ENCODE assay signal across 1 cellular context in the genomic region with DNA sequence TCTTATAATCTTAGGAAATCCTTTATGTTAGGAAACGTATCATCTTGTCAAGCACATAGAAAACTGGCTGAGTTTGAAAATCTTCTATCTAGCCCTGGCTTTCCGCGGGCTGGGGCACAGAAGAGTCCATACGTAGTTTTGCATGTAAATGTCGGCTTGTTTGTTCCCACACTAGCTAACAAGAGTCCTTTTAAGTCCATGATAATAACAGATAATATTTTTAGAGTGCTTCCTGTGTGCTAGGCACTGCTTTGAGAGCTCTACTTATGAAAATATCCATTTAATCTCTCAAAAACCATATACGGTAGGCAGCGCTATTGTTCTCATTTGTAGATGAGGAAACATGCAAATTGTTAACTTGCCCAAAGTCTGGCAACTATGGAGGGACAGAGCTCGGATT.
TF ChIP-seq lines count a peak whose summit lies in the region.

No MANE protein-coding gene starts in this region.

TF ChIP-seq in WTC11, 78 proteins besides CTCF, POLR2A, EP300 and RAD21 (continued from another document):
- TF ChIP-seq, protein P1, sequence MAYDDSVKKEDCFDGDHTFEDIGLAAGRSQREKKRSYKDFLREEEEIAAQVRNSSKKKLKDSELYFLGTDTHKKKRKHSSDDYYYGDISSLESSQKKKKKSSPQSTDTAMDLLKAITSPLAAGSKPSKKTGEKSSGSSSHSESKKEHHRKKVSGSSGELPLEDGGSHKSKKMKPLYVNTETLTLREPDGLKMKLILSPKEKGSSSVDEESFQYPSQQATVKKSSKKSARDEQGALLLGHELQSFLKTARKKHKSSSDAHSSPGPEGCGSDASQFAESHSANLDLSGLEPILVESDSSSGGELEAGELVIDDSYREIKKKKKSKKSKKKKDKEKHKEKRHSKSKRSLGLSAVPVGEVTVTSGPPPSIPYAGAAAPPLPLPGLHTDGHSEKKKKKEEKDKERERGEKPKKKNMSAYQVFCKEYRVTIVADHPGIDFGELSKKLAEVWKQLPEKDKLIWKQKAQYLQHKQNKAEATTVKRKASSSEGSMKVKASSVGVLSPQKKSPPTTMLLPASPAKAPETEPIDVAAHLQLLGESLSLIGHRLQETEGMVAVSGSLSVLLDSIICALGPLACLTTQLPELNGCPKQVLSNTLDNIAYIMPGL (CRISPR knock-in tag; IDR thresholded peaks at IDR 0.05) = no peak
- no peak for TF ChIP-seq SP1 (CRISPR knock-in tag; conservative IDR thresholded peaks at IDR 0.05)
- TF ChIP-seq TEAD1 (CRISPR knock-in tag; IDR thresholded peaks at IDR 0.05) = no peak
- TF ChIP-seq JAZF1 (CRISPR knock-in tag; IDR thresholded peaks at IDR 0.05) = no peak
- TF ChIP-seq, protein P2, sequence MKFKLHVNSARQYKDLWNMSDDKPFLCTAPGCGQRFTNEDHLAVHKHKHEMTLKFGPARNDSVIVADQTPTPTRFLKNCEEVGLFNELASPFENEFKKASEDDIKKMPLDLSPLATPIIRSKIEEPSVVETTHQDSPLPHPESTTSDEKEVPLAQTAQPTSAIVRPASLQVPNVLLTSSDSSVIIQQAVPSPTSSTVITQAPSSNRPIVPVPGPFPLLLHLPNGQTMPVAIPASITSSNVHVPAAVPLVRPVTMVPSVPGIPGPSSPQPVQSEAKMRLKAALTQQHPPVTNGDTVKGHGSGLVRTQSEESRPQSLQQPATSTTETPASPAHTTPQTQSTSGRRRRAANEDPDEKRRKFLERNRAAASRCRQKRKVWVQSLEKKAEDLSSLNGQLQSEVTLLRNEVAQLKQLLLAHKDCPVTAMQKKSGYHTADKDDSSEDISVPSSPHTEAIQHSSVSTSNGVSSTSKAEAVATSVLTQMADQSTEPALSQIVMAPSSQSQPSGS (CRISPR knock-in tag; IDR thresholded peaks at IDR 0.05; ENCODE audit: borderline replicate concordance, low read depth) = no peak
- TF ChIP-seq TEAD4 (CRISPR knock-in tag; IDR thresholded peaks at IDR 0.05) = no peak
- TF ChIP-seq ETV6 (CRISPR knock-in tag; IDR thresholded peaks at IDR 0.05) = no peak
- TF ChIP-seq, protein P3, sequence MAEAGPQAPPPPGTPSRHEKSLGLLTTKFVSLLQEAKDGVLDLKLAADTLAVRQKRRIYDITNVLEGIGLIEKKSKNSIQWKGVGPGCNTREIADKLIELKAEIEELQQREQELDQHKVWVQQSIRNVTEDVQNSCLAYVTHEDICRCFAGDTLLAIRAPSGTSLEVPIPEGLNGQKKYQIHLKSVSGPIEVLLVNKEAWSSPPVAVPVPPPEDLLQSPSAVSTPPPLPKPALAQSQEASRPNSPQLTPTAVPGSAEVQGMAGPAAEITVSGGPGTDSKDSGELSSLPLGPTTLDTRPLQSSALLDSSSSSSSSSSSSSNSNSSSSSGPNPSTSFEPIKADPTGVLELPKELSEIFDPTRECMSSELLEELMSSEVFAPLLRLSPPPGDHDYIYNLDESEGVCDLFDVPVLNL (CRISPR knock-in tag; IDR thresholded peaks at IDR 0.05; ENCODE audit: borderline replicate concordance, low read depth) = no peak
- no peak for TF ChIP-seq MXD4 (CRISPR knock-in tag; IDR thresholded peaks at IDR 0.05; ENCODE audit: borderline replicate concordance)
- TF ChIP-seq, protein P4, sequence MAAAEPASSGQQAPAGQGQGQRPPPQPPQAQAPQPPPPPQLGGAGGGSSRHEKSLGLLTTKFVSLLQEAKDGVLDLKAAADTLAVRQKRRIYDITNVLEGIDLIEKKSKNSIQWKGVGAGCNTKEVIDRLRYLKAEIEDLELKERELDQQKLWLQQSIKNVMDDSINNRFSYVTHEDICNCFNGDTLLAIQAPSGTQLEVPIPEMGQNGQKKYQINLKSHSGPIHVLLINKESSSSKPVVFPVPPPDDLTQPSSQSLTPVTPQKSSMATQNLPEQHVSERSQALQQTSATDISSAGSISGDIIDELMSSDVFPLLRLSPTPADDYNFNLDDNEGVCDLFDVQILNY (CRISPR knock-in tag; IDR thresholded peaks at IDR 0.05) = no peak
- TF ChIP-seq NFYB (CRISPR knock-in tag; conservative IDR thresholded peaks at IDR 0.05; ENCODE audit: low read depth) = no peak
- no peak for TF ChIP-seq MYBL2 (CRISPR knock-in tag; IDR thresholded peaks at IDR 0.05)
- TF ChIP-seq FOXK1 (CRISPR knock-in tag; IDR thresholded peaks at IDR 0.05) = no peak
- TF ChIP-seq SMAD4 (CRISPR knock-in tag; IDR thresholded peaks at IDR 0.05) = no peak
- no peak for TF ChIP-seq TCF7 (CRISPR knock-in tag; IDR thresholded peaks at IDR 0.05; ENCODE audit: low read depth)
- TF ChIP-seq, protein P5, sequence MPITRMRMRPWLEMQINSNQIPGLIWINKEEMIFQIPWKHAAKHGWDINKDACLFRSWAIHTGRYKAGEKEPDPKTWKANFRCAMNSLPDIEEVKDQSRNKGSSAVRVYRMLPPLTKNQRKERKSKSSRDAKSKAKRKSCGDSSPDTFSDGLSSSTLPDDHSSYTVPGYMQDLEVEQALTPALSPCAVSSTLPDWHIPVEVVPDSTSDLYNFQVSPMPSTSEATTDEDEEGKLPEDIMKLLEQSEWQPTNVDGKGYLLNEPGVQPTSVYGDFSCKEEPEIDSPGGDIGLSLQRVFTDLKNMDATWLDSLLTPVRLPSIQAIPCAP (CRISPR knock-in tag; IDR thresholded peaks at IDR 0.05) = no peak
- no peak for TF ChIP-seq OVOL2 (CRISPR knock-in tag; IDR thresholded peaks at IDR 0.05; ENCODE audit: borderline replicate concordance)
- TF ChIP-seq, protein P6, sequence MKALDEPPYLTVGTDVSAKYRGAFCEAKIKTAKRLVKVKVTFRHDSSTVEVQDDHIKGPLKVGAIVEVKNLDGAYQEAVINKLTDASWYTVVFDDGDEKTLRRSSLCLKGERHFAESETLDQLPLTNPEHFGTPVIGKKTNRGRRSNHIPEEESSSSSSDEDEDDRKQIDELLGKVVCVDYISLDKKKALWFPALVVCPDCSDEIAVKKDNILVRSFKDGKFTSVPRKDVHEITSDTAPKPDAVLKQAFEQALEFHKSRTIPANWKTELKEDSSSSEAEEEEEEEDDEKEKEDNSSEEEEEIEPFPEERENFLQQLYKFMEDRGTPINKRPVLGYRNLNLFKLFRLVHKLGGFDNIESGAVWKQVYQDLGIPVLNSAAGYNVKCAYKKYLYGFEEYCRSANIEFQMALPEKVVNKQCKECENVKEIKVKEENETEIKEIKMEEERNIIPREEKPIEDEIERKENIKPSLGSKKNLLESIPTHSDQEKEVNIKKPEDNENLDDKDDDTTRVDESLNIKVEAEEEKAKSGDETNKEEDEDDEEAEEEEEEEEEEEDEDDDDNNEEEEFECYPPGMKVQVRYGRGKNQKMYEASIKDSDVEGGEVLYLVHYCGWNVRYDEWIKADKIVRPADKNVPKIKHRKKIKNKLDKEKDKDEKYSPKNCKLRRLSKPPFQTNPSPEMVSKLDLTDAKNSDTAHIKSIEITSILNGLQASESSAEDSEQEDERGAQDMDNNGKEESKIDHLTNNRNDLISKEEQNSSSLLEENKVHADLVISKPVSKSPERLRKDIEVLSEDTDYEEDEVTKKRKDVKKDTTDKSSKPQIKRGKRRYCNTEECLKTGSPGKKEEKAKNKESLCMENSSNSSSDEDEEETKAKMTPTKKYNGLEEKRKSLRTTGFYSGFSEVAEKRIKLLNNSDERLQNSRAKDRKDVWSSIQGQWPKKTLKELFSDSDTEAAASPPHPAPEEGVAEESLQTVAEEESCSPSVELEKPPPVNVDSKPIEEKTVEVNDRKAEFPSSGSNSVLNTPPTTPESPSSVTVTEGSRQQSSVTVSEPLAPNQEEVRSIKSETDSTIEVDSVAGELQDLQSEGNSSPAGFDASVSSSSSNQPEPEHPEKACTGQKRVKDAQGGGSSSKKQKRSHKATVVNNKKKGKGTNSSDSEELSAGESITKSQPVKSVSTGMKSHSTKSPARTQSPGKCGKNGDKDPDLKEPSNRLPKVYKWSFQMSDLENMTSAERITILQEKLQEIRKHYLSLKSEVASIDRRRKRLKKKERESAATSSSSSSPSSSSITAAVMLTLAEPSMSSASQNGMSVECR (CRISPR knock-in tag; IDR thresholded peaks at IDR 0.05; ENCODE audit: borderline replicate concordance) = no peak
